ENCODE assay signal across 23 cellular contexts in genomic region chr21:44255519-44255981, GRCh38. TPM values are rescaled to one million over a fixed set of nuclear protein-coding genes. Genes with fewer than 3 reads are reported as not detected.
DNase-seq lines count a peak whose midpoint lies in the region; ATAC-seq lines count a peak whose summit lies in the region.
"Had no signal": no experiment of that assay in that cellular context is flagged by ENCODE, and none has a peak within 500 bp of the region (broad histone marks: within the 10 kb centered on the region; RNA-seq: fewer than 3 reads in every experiment).

No MANE protein-coding gene starts in this region.

- H3K14ac ChIP-seq in mesenchymal stem cell (ENCODE audit: low read length in 2 of 2), result no peak overlapping the region

- H3K4me1 ChIP-seq in BLaER1 (peaks cover 40% of the 10 kb centered on the region), mesenchymal stem cell (ENCODE audit: control insufficient read depth, insufficient read depth, low read depth, low read length) (no peaks in the 10 kb centered on the region)
- H3K4me1 ChIP-seq: parathyroid adenoma, tibial artery had no signal

- H3K79me1 ChIP-seq in mesenchymal stem cell (replicated peaks; ENCODE audit: low read length, poor library complexity, severe bottlenecking), result no peaks in the 10 kb centered on the region

- no peak overlapping the region for H2AK5ac ChIP-seq in mesenchymal stem cell (ENCODE audit: low read length, severe bottlenecking)

- H3K36me3 ChIP-seq in BLaER1 (no peaks in the 10 kb centered on the region), mesenchymal stem cell (ENCODE audit: control insufficient read depth in 1 of 2, insufficient read depth in 2 of 2, low read depth in 1 of 2, low read length in 2 of 2) (no peaks in the 10 kb centered on the region)
- H3K36me3 ChIP-seq: brain microvascular endothelial cell, tibial artery had no signal

- no peak overlapping the region for H2BK12ac ChIP-seq in mesenchymal stem cell (ENCODE audit: low read length in 2 of 2)

- peak overlapping the region; percentile 71 for H3K4me2 ChIP-seq in BLaER1
- H3K4me2 ChIP-seq in mesenchymal stem cell (ENCODE audit: low read length, poor library complexity, severe bottlenecking), result no peak overlapping the region
- H3K4me2 ChIP-seq: PC-9, SK-N-SH, smooth muscle cell had no signal

- no peak overlapping the region for H3K18ac ChIP-seq in mesenchymal stem cell (ENCODE audit: low read depth in 1 of 2, low read length in 2 of 2)

- no peak overlapping the region for H2BK15ac ChIP-seq in mesenchymal stem cell (ENCODE audit: low read depth, poor library complexity, severe bottlenecking)

- WGBS in mesenchymal stem cell, result 84% methylated on average over 11 of the region's 11 CpGs

- H2BK5ac ChIP-seq in mesenchymal stem cell (ENCODE audit: low read depth, low read length, poor library complexity, severe bottlenecking), result no peak overlapping the region

- no peak overlapping the region for H2BK120ac ChIP-seq in mesenchymal stem cell (ENCODE audit: low read depth, low read length)

- no peaks in the 10 kb centered on the region for H4K20me1 ChIP-seq in BLaER1

- H3K9me3 ChIP-seq in BLaER1 (no peaks in the 10 kb centered on the region), mesenchymal stem cell (ENCODE audit: control insufficient read depth, low read length) (peaks cover 6% of the 10 kb centered on the region)
- H3K9me3 ChIP-seq: SK-N-SH had no signal

- H3K9ac ChIP-seq in BLaER1 (no peak overlapping the region), mesenchymal stem cell (ENCODE audit: low read length) (no peak overlapping the region)
- H3K9ac ChIP-seq: parathyroid adenoma, SK-N-SH had no signal

- no peaks in the 10 kb centered on the region for H3K27me3 ChIP-seq in BLaER1
- peaks cover 38% of the 10 kb centered on the region in 2 experiments for H3K27me3 ChIP-seq in mesenchymal stem cell (ENCODE audit: control insufficient read depth in 1 of 2, insufficient read depth in 1 of 2, low read length in 2 of 2)
- H3K27me3 ChIP-seq: brain microvascular endothelial cell had no signal

- H4K8ac ChIP-seq in mesenchymal stem cell (ENCODE audit: low read length), result no peak overlapping the region

- H3K23ac ChIP-seq in mesenchymal stem cell (ENCODE audit: low read length in 2 of 2), result no peak overlapping the region

- DNase-seq in GM19240 (ENCODE audit: insufficient read length, low spot score), result peak; percentile 0
- peak; percentile 50 for DNase-seq in mesenchymal stem cell
- no peak for DNase-seq in NCI-H187 (lab: John Stamatoyannopoulos, UW)
- DNase-seq in inferior parietal cortex (ENCODE audit: extremely low spot score), result no peak
- DNase-seq in GDM1 (lab: John Stamatoyannopoulos, UW), result no peak
- DNase-seq: activated CD8-positive, alpha-beta memory T cell treated with anti-CD3 and anti-CD28 coated beads, Interleukin-2, amount 10 ng/mL, durations not matched to agents 7 days and 5 days; brain microvascular endothelial cell; NCI-H1930; NCI-H69; SK-N-SH; T-helper 9 cell had no signal

- H3K4ac ChIP-seq in mesenchymal stem cell (ENCODE audit: low read depth in 1 of 2, low read length in 2 of 2), result no peak overlapping the region

- ATAC-seq in esophagus mucosa (peak; percentile 24), GM18870 (IDR thresholded peaks at IDR 0.05; ENCODE audit: unreplicated experiment) (no peak)
- ATAC-seq: activated CD8-positive, alpha-beta memory T cell treated with anti-CD3 and anti-CD28 coated beads, Interleukin-2, amount 10 ng/mL, durations not matched to agents 7 days and 5 days; left lobe of liver; stimulated activated effector memory CD8-positive, alpha-beta T cell treated with anti-CD3 and anti-CD28 coated beads, Interleukin-12 subunit alpha, Interleukin-12 subunit beta, amount 100 ng/mL, for 72 hours had no signal

- H3K4me3 ChIP-seq in BLaER1 (no peak overlapping the region), mesenchymal stem cell (ENCODE audit: insufficient read depth in 1 of 2, low read depth in 1 of 2, low read length in 2 of 2) (no peak overlapping the region)
- H3K4me3 ChIP-seq: PC-9, smooth muscle cell, tibial artery had no signal

- no peak overlapping the region for H2AFZ ChIP-seq in mesenchymal stem cell (ENCODE audit: low read depth, low read length)
- H2AFZ ChIP-seq: parathyroid adenoma, PC-9 had no signal

- H4K91ac ChIP-seq in mesenchymal stem cell (ENCODE audit: low read length), result no peak overlapping the region

- H3K27ac ChIP-seq in BLaER1 (no peak overlapping the region), mesenchymal stem cell (ENCODE audit: low read length, poor library complexity, severe bottlenecking) (no peak overlapping the region)
- H3K27ac ChIP-seq: brain microvascular endothelial cell, epithelial cell of prostate, parathyroid adenoma, PC-9, tibial artery had no signal

RNA-seq across cellular contexts. Expression of gene DNMT3L, which starts 6.1 kb away (rescaled TPM):
- not detected for total RNA-seq in esophagus mucosa
- polyA plus RNA-seq in mesenchymal stem cell (2013, experiment 1 of 2), result not detected
- not detected for polyA plus RNA-seq in mesenchymal stem cell (2013, experiment 2 of 2)
- total RNA-seq: activated CD8-positive, alpha-beta memory T cell treated with anti-CD3 and anti-CD28 coated beads, Interleukin-2, amount 10 ng/mL, durations not matched to agents 7 days and 5 days; dermis microvascular lymphatic vessel endothelial cell; PC-9; smooth muscle cell had no signal
- polyA plus RNA-seq: BJ, SK-N-SH, smooth muscle cell had no signal

RNA-seq across cellular contexts. Expression of gene ICOSLG, which starts 14.8 kb away (rescaled TPM):
- total RNA-seq in esophagus mucosa, result 2.6 TPM
- 1.5 TPM for polyA plus RNA-seq in mesenchymal stem cell (2013, experiment 1 of 2)
- 1.6 TPM for polyA plus RNA-seq in mesenchymal stem cell (2013, experiment 2 of 2)

RNA-seq across cellular contexts. Expression of gene AIRE, which starts 30.1 kb away (rescaled TPM):
- not detected for total RNA-seq in esophagus mucosa
- 0.03 TPM for polyA plus RNA-seq in mesenchymal stem cell (2013, experiment 1 of 2)
- 0.05 TPM for polyA plus RNA-seq in mesenchymal stem cell (2013, experiment 2 of 2)
- total RNA-seq: dermis microvascular lymphatic vessel endothelial cell, left lobe of liver, PC-9 had no signal
- polyA plus RNA-seq: SK-N-SH had no signal

RNA-seq across cellular contexts. Expression of gene PFKL, which starts 44.3 kb away (rescaled TPM):
- 104 TPM for total RNA-seq in esophagus mucosa
- polyA plus RNA-seq in mesenchymal stem cell (2013, experiment 1 of 2), result 61.3 TPM
- 59.9 TPM for polyA plus RNA-seq in mesenchymal stem cell (2013, experiment 2 of 2)

Comparison
In these comparisons a context has a peak if more than half of its experiments do, and no peak if none do; other contexts are left out.
1. DNase-seq: peak in GM19240 (single experiment) and mesenchymal stem cell (single experiment); none in NCI-H187 (0 of 2), inferior parietal cortex (single experiment) and GDM1 (single experiment).